In genomic region chr1:40638097-40639036, GRCh38 we compare ENCODE assay signal across 23 cellular contexts. TPM values are rescaled to one million over a fixed set of nuclear protein-coding genes. Genes with fewer than 3 reads are reported as not detected.
DNase-seq lines count a peak whose midpoint lies in the region; ATAC-seq and TF ChIP-seq lines count a peak whose summit lies in the region.
"Had no signal": no experiment of that assay in that cellular context is flagged by ENCODE, and none has a peak within 500 bp of the region (broad histone marks: within the 10 kb centered on the region; RNA-seq: fewer than 3 reads in every experiment).

No MANE protein-coding gene starts in this region.

- H3K9me3 ChIP-seq in RWPE2 (ENCODE audit: severe bottlenecking) (no peaks in the 10 kb centered on the region), osteoblast (ENCODE audit: low read depth, low read length) (no peaks in the 10 kb centered on the region), HAP-1 (no peaks in the 10 kb centered on the region)
- H3K9me3 ChIP-seq: BE2C, spleen had no signal

- peaks cover 8% of the 10 kb centered on the region for H3K4me1 Mint-ChIP-seq in chondrocyte (ENCODE audit: low read depth)

- H3K27me3 ChIP-seq in RWPE2 (ENCODE audit: insufficient read depth, poor library complexity, severe bottlenecking) (no peaks in the 10 kb centered on the region), osteoblast (ENCODE audit: insufficient read depth, low read length) (peaks cover 2% of the 10 kb centered on the region), HAP-1 (ENCODE audit: low read depth) (no peaks in the 10 kb centered on the region)
- H3K27me3 ChIP-seq: BE2C, spleen had no signal

- no peaks in the 10 kb centered on the region for H3K79me2 ChIP-seq in osteoblast (ENCODE audit: insufficient read depth, low read length)

- DNase-seq in NCI-H82 (lab: John Stamatoyannopoulos, UW) = peak; percentile 70
- no peak for DNase-seq in NCI-H82 treated with DMSO at 0.1 percent for 48 hours (lab: John Stamatoyannopoulos, UW; ENCODE audit: unreplicated experiment)
- DNase-seq in RWPE2 (ENCODE audit: low spot score) = peak; percentile 15
- DNase-seq in chondrocyte (ENCODE audit: low spot score) = peak; percentile 25
- peak; percentile 51 for DNase-seq in osteoblast (ENCODE audit: insufficient read length, low spot score, missing footprints)
- no peak for DNase-seq in GM19240 (ENCODE audit: insufficient read length, low spot score)
- DNase-seq in HAP-1 (ENCODE audit: low spot score in 2 of 2) = no peak
- DNase-seq: activated B cell treated with CpG ODN at 0.5 μM for 24 hours; activated CD4-positive, alpha-beta memory T cell treated with anti-CD3 and anti-CD28 coated beads for 36 hours; activated T-cell treated with anti-CD3 and anti-CD28 coated beads, Interleukin-2, amount 50 U/mL, for 1 hour; BE2C; Calu3; foreskin melanocyte; Kasumi-1; midbrain; NCI-H1417 treated with DMSO at 0.1 percent for 48 hours; NCI-H526 treated with DMSO at 0.1 percent for 48 hours; SIG-M5; spleen; stimulated activated CD4-positive, alpha-beta T cell treated with anti-CD3 and anti-CD28 coated beads, Interleukin-4, amount 100 ng/mL, for 4 hours had no signal

- ATAC-seq in RWPE2 (ENCODE audit: low read depth) (no peak; the same call in 2 of the 3 replicates), HG03469 (IDR thresholded peaks at IDR 0.05; ENCODE audit: unreplicated experiment) (no peak)

- H3K4me3 ChIP-seq in RWPE2 (ENCODE audit: severe bottlenecking) = no peak overlapping the region
- H3K4me3 ChIP-seq in osteoblast (ENCODE audit: insufficient read depth, low read length) = no peak overlapping the region
- H3K4me3 ChIP-seq in HAP-1 = no peak overlapping the region
- H3K4me3 ChIP-seq: spleen had no signal

- no peak overlapping the region for H3K27ac Mint-ChIP-seq in chondrocyte (ENCODE audit: unreplicated experiment)
- H3K27ac Mint-ChIP-seq: activated B cell treated with CpG ODN at 0.5 μM for 24 hours; activated CD4-positive, alpha-beta memory T cell treated with anti-CD3 and anti-CD28 coated beads for 36 hours; activated naive CD4-positive, alpha-beta T cell treated with anti-CD3 and anti-CD28 coated beads, Interleukin-2, amount 50 U/mL, for 24 hours had no signal

- TF ChIP-seq CTCF in RWPE2 (IDR thresholded peaks at IDR 0.05; ENCODE audit: poor library complexity, severe bottlenecking) = no peak
- no peak for TF ChIP-seq CTCF in chondrocyte (IDR thresholded peaks at IDR 0.05)
- TF ChIP-seq CTCF in osteoblast (IDR thresholded peaks at IDR 0.05; ENCODE audit: extremely low read depth, low read depth, low read length) = no peak

- no peak overlapping the region for H3K4me3 Mint-ChIP-seq in chondrocyte (ENCODE audit: unreplicated experiment)
- H3K4me3 Mint-ChIP-seq: activated B cell treated with CpG ODN at 0.5 μM for 24 hours; activated CD4-positive, alpha-beta memory T cell treated with anti-CD3 and anti-CD28 coated beads for 36 hours; activated naive CD4-positive, alpha-beta T cell treated with anti-CD3 and anti-CD28 coated beads, Interleukin-2, amount 50 U/mL, for 24 hours had no signal

- no peaks in the 10 kb centered on the region for H3K9me3 Mint-ChIP-seq in chondrocyte (ENCODE audit: low read depth)
- H3K9me3 Mint-ChIP-seq: activated B cell treated with CpG ODN at 0.5 μM for 24 hours; activated CD4-positive, alpha-beta memory T cell treated with anti-CD3 and anti-CD28 coated beads for 36 hours; activated naive CD4-positive, alpha-beta T cell treated with anti-CD3 and anti-CD28 coated beads, Interleukin-2, amount 50 U/mL, for 24 hours had no signal

- peaks cover 3% of the 10 kb centered on the region for H4K20me1 ChIP-seq in osteoblast (ENCODE audit: insufficient read depth, low read length)

- no peak overlapping the region for H2AFZ ChIP-seq in osteoblast (ENCODE audit: low read length)

- no peaks in the 10 kb centered on the region for H3K36me3 ChIP-seq in RWPE2 (ENCODE audit: low read depth)
- no peaks in the 10 kb centered on the region for H3K36me3 ChIP-seq in osteoblast (ENCODE audit: insufficient read depth, low read length)
- no peaks in the 10 kb centered on the region for H3K36me3 ChIP-seq in HAP-1 (replicated peaks)

- peaks cover 8% of the 10 kb centered on the region for H3K4me1 ChIP-seq in RWPE2 (ENCODE audit: insufficient read depth, poor library complexity, severe bottlenecking)
- no peaks in the 10 kb centered on the region for H3K4me1 ChIP-seq in osteoblast (ENCODE audit: insufficient read depth, low read length)
- no peaks in the 10 kb centered on the region for H3K4me1 ChIP-seq in HAP-1

- no peak overlapping the region for H3K4me2 ChIP-seq in osteoblast (ENCODE audit: insufficient read depth, low read length)

- H3K27ac ChIP-seq in RWPE2 (ENCODE audit: poor library complexity, severe bottlenecking) (no peak overlapping the region), osteoblast (ENCODE audit: low read depth, low read length) (no peak overlapping the region)
- H3K27ac ChIP-seq: epithelial cell of prostate, spleen had no signal

- no peaks in the 10 kb centered on the region for H3K27me3 Mint-ChIP-seq in chondrocyte (ENCODE audit: low read depth)
- H3K27me3 Mint-ChIP-seq: activated B cell treated with CpG ODN at 0.5 μM for 24 hours; activated CD4-positive, alpha-beta memory T cell treated with anti-CD3 and anti-CD28 coated beads for 36 hours; activated naive CD4-positive, alpha-beta T cell treated with anti-CD3 and anti-CD28 coated beads, Interleukin-2, amount 50 U/mL, for 24 hours had no signal

- H3K36me3 Mint-ChIP-seq in chondrocyte (ENCODE audit: low read depth) = peaks cover 16% of the 10 kb centered on the region
- H3K36me3 Mint-ChIP-seq: activated CD4-positive, alpha-beta memory T cell treated with anti-CD3 and anti-CD28 coated beads for 36 hours; activated naive CD4-positive, alpha-beta T cell treated with anti-CD3 and anti-CD28 coated beads, Interleukin-2, amount 50 U/mL, for 24 hours had no signal

- in situ Hi-C loops in HAP-1 (cut with MboI; ENCODE audit: low sequenced_read_pairs) = no loop called here

RNA-seq across cellular contexts. Expression of gene RIMS3, which starts 27.1 kb away (rescaled TPM):
- total RNA-seq in chondrocyte (4.8 to 26.3 TPM (median 26.0 TPM) in 3 replicates), osteoblast (3.5 and 6.2 TPM in 2 replicates)

RNA-seq across cellular contexts. Expression of gene NFYC, which starts 53.1 kb away (rescaled TPM):
- total RNA-seq in chondrocyte (34.2 to 49.2 TPM (median 35.8 TPM) in 3 replicates), osteoblast (24.2 TPM in 2 replicates)

Comparison
In these comparisons a context has a peak if more than half of its experiments do, and no peak if none do; other contexts are left out.
1. DNase-seq: peak in NCI-H82 (single experiment), RWPE2 (single experiment), chondrocyte (single experiment) and osteoblast (single experiment); none in NCI-H82 treated with DMSO at 0.1 percent for 48 hours (single experiment), GM19240 (single experiment) and HAP-1 (0 of 2).